In genomic region chr3:184317201-184317600, GRCh38 we compare ENCODE assay signal across 11 cellular contexts. TPM values are rescaled to one million over a fixed set of nuclear protein-coding genes. Genes with fewer than 3 reads are reported as not detected.
DNase-seq lines count a peak whose midpoint lies in the region; ATAC-seq, FAIRE-seq and TF ChIP-seq lines count a peak whose summit lies in the region.
"Had no signal": no experiment of that assay in that cellular context is flagged by ENCODE, and none has a peak within 500 bp of the region (broad histone marks: within the 10 kb centered on the region; RNA-seq: fewer than 3 reads in every experiment).

No MANE protein-coding gene starts in this region.

- CTCF ChIA-PET in A549 (lab: Yijun Ruan, JAX): interaction anchor here (1.0 kb wide), 1 partner anchor 14 kb away, joined by 3 read pairs; no protein-coding TSS in a partner anchor

- WGBS in A549 (ENCODE audit: missing lambda C conversion rate): 93% methylated on average over 5 of the region's 5 CpGs

- TF ChIP-seq CTCF in A549 (IDR thresholded peaks at IDR 0.05) (no peak), astrocyte of the spinal cord (IDR thresholded peaks at IDR 0.05; ENCODE audit: low read depth, low read length) (no peak)

- peak overlapping the region; percentile 94 for H3K4me2 ChIP-seq in A549

- no peaks in the 10 kb centered on the region for H3K27me3 ChIP-seq in HUES6 (ENCODE audit: control insufficient read depth, insufficient read depth, low read length)

- no peak overlapping the region for H3K4me3 Mint-ChIP-seq in memory B cell

- TF ChIP-seq RAD21 in A549 (conservative IDR thresholded peaks at IDR 0.05 in 1 of 2, IDR thresholded peaks at IDR 0.05 in 1 of 2): no peak

- H3K4me1 Mint-ChIP-seq in memory B cell: peaks cover 24% of the 10 kb centered on the region

- DNase-seq in A549 (ENCODE audit: low read depth in 1 of 2, low spot score in 1 of 2): no peak
- DNase-seq in astrocyte of the spinal cord (ENCODE audit: low read depth, low spot score): no peak
- no peak for DNase-seq in memory B cell (ENCODE audit: low spot score in 2 of 2)
- no peak for DNase-seq in GM19240 (ENCODE audit: insufficient read length, low spot score)
- no peak for DNase-seq in cerebellum (ENCODE audit: low spot score)
- DNase-seq in NCI-H2107 treated with DMSO at 0.1 percent for 48 hours (lab: John Stamatoyannopoulos, UW; ENCODE audit: unreplicated experiment): no peak
- DNase-seq: central memory CD4-positive, alpha-beta T cell had no signal

- H3K27ac Mint-ChIP-seq in memory B cell: peak overlapping the region; percentile 9

- no peaks in the 10 kb centered on the region for H3K27me3 Mint-ChIP-seq in memory B cell

- no peak for TF ChIP-seq EP300 in A549 (IDR thresholded peaks at IDR 0.05)

- H3K4me1 ChIP-seq in A549 (peaks cover 51% of the 10 kb centered on the region), HUES6 (ENCODE audit: control insufficient read depth, insufficient read depth, low read length) (peaks cover 11% of the 10 kb centered on the region; the same call in 1 of the 2 replicates)

- peaks cover 20% of the 10 kb centered on the region for H3K36me3 Mint-ChIP-seq in memory B cell

- H3K4me3 ChIP-seq in A549: peak overlapping the region; percentile 86; the same call in 1 of the 3 replicates
- H3K4me3 ChIP-seq in HUES6 (ENCODE audit: low read depth, low read length): peak overlapping the region; percentile 79; the same call in 1 of the 2 replicates
- peak overlapping the region; percentile 95 for H3K4me3 ChIP-seq in astrocyte of the spinal cord (ENCODE audit: low read depth, low read length)

- ATAC-seq in A549: no peak
- ATAC-seq in memory B cell (ENCODE audit: low read depth): no peak
- no peak for ATAC-seq in HG03354 (IDR thresholded peaks at IDR 0.05; ENCODE audit: poor library complexity, severe bottlenecking, unreplicated experiment)

- H3K27ac ChIP-seq in A549: peak overlapping the region in 1 of 2 experiments; percentile 48; a peak in 1 of 6 replicates
- H3K27ac ChIP-seq in HUES6 (ENCODE audit: low read depth, low read length): no peak overlapping the region

- H3K9me3 ChIP-seq in A549 (no peaks in the 10 kb centered on the region), HUES6 (ENCODE audit: control insufficient read depth, insufficient read depth, low read depth, low read length) (no peaks in the 10 kb centered on the region)

- no peak overlapping the region for H3K9ac ChIP-seq in HUES6 (ENCODE audit: low read length)

- in situ Hi-C loops in astrocyte of the spinal cord (cut with HindIII; ENCODE audit: low sequenced_read_pairs): no loop called here

- no peak for FAIRE-seq in A549 (lab: Jason Lieb, UNC)

- peaks cover 58% of the 10 kb centered on the region for H3K36me3 ChIP-seq in HUES6 (ENCODE audit: control insufficient read depth, insufficient read depth, low read length)

- H3K9me3 Mint-ChIP-seq in memory B cell: no peaks in the 10 kb centered on the region

- no peak for TF ChIP-seq POLR2A in A549 (IDR thresholded peaks at IDR 0.05; ENCODE audit: low read length)

- POLR2A ChIA-PET in A549 (lab: Yijun Ruan, JAX): no interaction called here

TF ChIP-seq in A549, 52 proteins besides CTCF, POLR2A, EP300 and RAD21:
- no peak for TF ChIP-seq PHF8 (IDR thresholded peaks at IDR 0.05; ENCODE audit: borderline replicate concordance, low read depth)
- no peak for TF ChIP-seq USF2 (IDR thresholded peaks at IDR 0.05)
- TF ChIP-seq POLR2AphosphoS2 (conservative IDR thresholded peaks at IDR 0.05; ENCODE audit: low read length): no peak
- no peak for TF ChIP-seq JUNB (IDR thresholded peaks at IDR 0.05)
- no peak for TF ChIP-seq MYC (IDR thresholded peaks at IDR 0.05; ENCODE audit: borderline replicate concordance, low read length)
- no peak for TF ChIP-seq BHLHE40 (IDR thresholded peaks at IDR 0.05; ENCODE audit: low read depth, low read length)
- TF ChIP-seq RARB (CRISPR knock-in tag; IDR thresholded peaks at IDR 0.05): no peak
- no peak for TF ChIP-seq MAX (IDR thresholded peaks at IDR 0.05)

RNA-seq across cellular contexts. Expression of gene EIF4G1, which starts 2.8 kb away (rescaled TPM):
- polyA plus RNA-seq in A549 (2011; rRNA removed) (152 and 185 TPM in 2 replicates), A549 (2017; fragmentation: RNase III; extraction: RNeasy Plus Mini Kit Qiagen cat#74134 plus additional on column Dnase treatment) (248 to 261 TPM (median 254 TPM) in 3 replicates)
- 187 and 200 TPM in 2 replicates for polyA plus RNA-seq in A549 (2012; cell fraction: cytosol; rRNA removed)
- 476 and 597 TPM in 2 replicates for polyA plus RNA-seq in A549 (2012; cell fraction: nucleus; rRNA removed)
- 216 and 231 TPM in 2 replicates for polyA minus RNA-seq in A549 (2011; rRNA and poly(A)+ RNA removed)
- 83.3 TPM for total RNA-seq in cerebellum

RNA-seq across cellular contexts. Expression of gene PSMD2, which starts 18.2 kb away (rescaled TPM):
- 267 and 304 TPM in 2 replicates for polyA plus RNA-seq in A549 (2011; rRNA removed)
- polyA plus RNA-seq in A549 (2012; cell fraction: cytosol; rRNA removed): 255 and 344 TPM in 2 replicates
- 344 and 368 TPM in 2 replicates for polyA plus RNA-seq in A549 (2012; cell fraction: nucleus; rRNA removed)
- 503 to 541 TPM (median 522 TPM) in 3 replicates for polyA plus RNA-seq in A549 (2017; fragmentation: RNase III; extraction: RNeasy Plus Mini Kit Qiagen cat#74134 plus additional on column Dnase treatment)
- 594 and 615 TPM in 2 replicates for polyA minus RNA-seq in A549 (2011; rRNA and poly(A)+ RNA removed)
- total RNA-seq in cerebellum: 188 TPM

RNA-seq across cellular contexts. Expression of gene FAM131A, which starts 20.2 kb away (rescaled TPM):
- polyA plus RNA-seq in A549 (2011; rRNA removed) (5.2 and 5.7 TPM in 2 replicates), A549 (2017; fragmentation: RNase III; extraction: RNeasy Plus Mini Kit Qiagen cat#74134 plus additional on column Dnase treatment) (5.4 to 6.1 TPM (median 6.0 TPM) in 3 replicates)
- 10.1 and 10.2 TPM in 2 replicates for polyA plus RNA-seq in A549 (2012; cell fraction: cytosol; rRNA removed)
- 11.2 and 16.5 TPM in 2 replicates for polyA plus RNA-seq in A549 (2012; cell fraction: nucleus; rRNA removed)
- 6.0 and 7.8 TPM in 2 replicates for polyA minus RNA-seq in A549 (2011; rRNA and poly(A)+ RNA removed)
- total RNA-seq in cerebellum: 28.6 TPM

RNA-seq across cellular contexts. Expression of gene ECE2, which starts 41.4 kb away (rescaled TPM):
- polyA plus RNA-seq in A549 (2011; rRNA removed) (not detected in 2 replicates), A549 (2017; fragmentation: RNase III; extraction: RNeasy Plus Mini Kit Qiagen cat#74134 plus additional on column Dnase treatment) (not detected in 3 replicates)
- not detected in 2 replicates for polyA plus RNA-seq in A549 (2012; cell fraction: cytosol; rRNA removed)
- not detected in 2 replicates for polyA plus RNA-seq in A549 (2012; cell fraction: nucleus; rRNA removed)
- not detected in 2 replicates for polyA minus RNA-seq in A549 (2011; rRNA and poly(A)+ RNA removed)
- 10.1 TPM for total RNA-seq in cerebellum
- total RNA-seq: Daoy, SK-MEL-5 had no signal

RNA-seq across cellular contexts. Expression of gene CLCN2, which starts 44.2 kb away (rescaled TPM):
- 2.2 and 2.7 TPM in 2 replicates for polyA plus RNA-seq in A549 (2011; rRNA removed)
- polyA plus RNA-seq in A549 (2012; cell fraction: cytosol; rRNA removed): 6.2 and 7.9 TPM in 2 replicates
- 28.7 and 33.9 TPM in 2 replicates for polyA plus RNA-seq in A549 (2012; cell fraction: nucleus; rRNA removed)
- 4.4 to 5.4 TPM (median 4.9 TPM) in 3 replicates for polyA plus RNA-seq in A549 (2017; fragmentation: RNase III; extraction: RNeasy Plus Mini Kit Qiagen cat#74134 plus additional on column Dnase treatment)
- 6.0 and 9.3 TPM in 2 replicates for polyA minus RNA-seq in A549 (2011; rRNA and poly(A)+ RNA removed)
- 16.0 TPM for total RNA-seq in cerebellum
